26 cellular contexts compared by ENCODE assay signal in the genomic region with DNA sequence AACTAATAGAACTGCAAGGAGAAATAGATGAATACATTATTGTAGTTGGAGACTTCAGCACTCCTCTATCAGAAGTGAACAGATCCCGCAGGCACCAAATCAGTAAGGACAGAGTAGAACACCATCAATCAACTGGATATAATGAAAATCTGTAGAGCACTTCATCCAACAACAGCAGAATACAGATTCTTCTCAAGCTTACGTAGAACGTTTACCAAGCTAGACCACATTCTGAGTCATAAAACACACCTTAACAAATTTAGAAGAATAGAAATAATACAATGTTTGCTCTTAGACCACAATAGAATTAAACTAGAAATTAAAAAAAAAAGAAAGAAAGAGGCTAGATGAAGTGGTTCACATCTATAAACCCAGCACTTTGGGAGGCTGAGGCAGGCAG.
A peak's percentile ranks its signal among the peaks of the same experiment; 100 is the strongest.
DNase-seq lines count a peak whose midpoint lies in the region; ATAC-seq, FAIRE-seq and TF ChIP-seq lines count a peak whose summit lies in the region.
"Had no signal": no experiment of that assay in that cellular context is flagged by ENCODE, and none has a peak within 500 bp of the region (broad histone marks: within the 10 kb centered on the region; RNA-seq: fewer than 3 reads in every experiment).

No MANE protein-coding gene starts in this region.

- H3K9ac ChIP-seq in mammary epithelial cell (ENCODE audit: insufficient read depth, low read length) (no peak overlapping the region), K562 (ENCODE audit: insufficient read depth in 1 of 2, low read depth in 2 of 2, low read length in 2 of 2) (no peak overlapping the region)
- H3K9ac ChIP-seq: BLaER1 treated with 17β-estradiol and CSF1 and Interleukin-3, amounts not matched to agents 10 nM and 100 nM; GM23248 had no signal

- peaks cover 8% of the 10 kb centered on the region for H3K9me3 Mint-ChIP-seq in MCF 10A (ENCODE audit: unreplicated experiment)

- TF ChIP-seq CTCF in mammary epithelial cell (conservative IDR thresholded peaks at IDR 0.05 in 1 of 2, IDR thresholded peaks at IDR 0.05 in 1 of 2; ENCODE audit: extremely low read depth in 1 of 2, insufficient read depth in 1 of 2, low read depth in 1 of 2, low read length in 2 of 2) (no peak), MCF 10A (IDR thresholded peaks at IDR 0.05; ENCODE audit: unreplicated experiment) (no peak), K562 (IDR thresholded peaks at IDR 0.05 in 2 of 3, conservative IDR thresholded peaks at IDR 0.05 in 1 of 3; ENCODE audit: insufficient read depth in 2 of 3, low read depth in 1 of 3, low read length in 3 of 3) (no peak), pancreas (IDR thresholded peaks at IDR 0.05) (no peak)

- H3K27me3 Mint-ChIP-seq in MCF 10A (ENCODE audit: insufficient read depth, unreplicated experiment) = no peaks in the 10 kb centered on the region
- H3K27me3 Mint-ChIP-seq: CD4-positive, alpha-beta T cell had no signal

- no peaks in the 10 kb centered on the region for H3K36me3 ChIP-seq in mammary epithelial cell (ENCODE audit: insufficient read depth, low read length)
- no peaks in the 10 kb centered on the region for H3K36me3 ChIP-seq in K562 (ENCODE audit: control insufficient read depth, insufficient read depth, low read length)
- H3K36me3 ChIP-seq in pancreas = no peaks in the 10 kb centered on the region
- H3K36me3 ChIP-seq: BE2C; BLaER1 treated with 17β-estradiol and CSF1 and Interleukin-3, amounts not matched to agents 10 nM and 100 nM had no signal

- ATAC-seq in K562 = no peak
- no peak for ATAC-seq in pancreas
- ATAC-seq: GM12878, HCT116 had no signal

- H3K9me3 ChIP-seq in mammary epithelial cell (replicated peaks; ENCODE audit: insufficient read depth, low read length) (no peaks in the 10 kb centered on the region), K562 (replicated peaks; ENCODE audit: control insufficient read depth, insufficient read depth, low read depth, low read length) (no peaks in the 10 kb centered on the region), pancreas (no peaks in the 10 kb centered on the region)
- H3K9me3 ChIP-seq: BE2C had no signal

- no TSS peak for BruUV-seq in mammary epithelial cell (replicated peaks; lab: Mats Ljungman, UMichigan)
- no TSS peak for BruUV-seq in MCF 10A (replicated peaks; lab: Mats Ljungman, UMichigan)
- BruUV-seq in K562 (replicated peaks; lab: Mats Ljungman, UMichigan) = no TSS peak

- H3K4me2 ChIP-seq in mammary epithelial cell (ENCODE audit: insufficient read depth, low read depth, low read length) (no peak overlapping the region), K562 (ENCODE audit: insufficient read depth, low read length) (no peak overlapping the region)
- H3K4me2 ChIP-seq: BLaER1 treated with 17β-estradiol and CSF1 and Interleukin-3, amounts not matched to agents 10 nM and 100 nM had no signal

- no peak for TF ChIP-seq EP300 in K562 (IDR thresholded peaks at IDR 0.05; ENCODE audit: low read length)

- H2AFZ ChIP-seq in mammary epithelial cell (ENCODE audit: low read depth, low read length) (no peak overlapping the region), K562 (ENCODE audit: low read depth, low read length) (no peak overlapping the region)
- H2AFZ ChIP-seq: GM23248 had no signal

- no peak for TF ChIP-seq POLR2A in K562 (conservative IDR thresholded peaks at IDR 0.05)

- FAIRE-seq in K562 (lab: Jason Lieb, UNC) = no peak
- FAIRE-seq in pancreas (lab: Jason Lieb, UNC) = no peak
- FAIRE-seq: A204.1, GM12878, GM19239, H1 had no signal

- intact Hi-C loops in mammary epithelial cell (cut with micrococcal nuclease) (no loop called here), MCF 10A (cut with micrococcal nuclease) (no loop called here), K562 (cut with micrococcal nuclease) (no loop called here), pancreas (cut with DNase I) (no loop called here)

- dilution Hi-C loops in mammary epithelial cell (cut with HindIII; ENCODE audit: low sequenced_read_pairs) = no loop called here

- H3K27me3 ChIP-seq in mammary epithelial cell (ENCODE audit: insufficient read depth, low read length) (no peaks in the 10 kb centered on the region), K562 (ENCODE audit: control insufficient read depth in 2 of 2, insufficient read depth in 2 of 2, low read length in 2 of 2) (no peaks in the 10 kb centered on the region; a peak in 1 of 5 replicates), pancreas (no peaks in the 10 kb centered on the region)
- H3K27me3 ChIP-seq: BE2C; BLaER1 treated with 17β-estradiol and CSF1 and Interleukin-3, amounts not matched to agents 10 nM and 100 nM had no signal

- TF ChIP-seq RAD21 in K562 (CRISPR knock-in tag; conservative IDR thresholded peaks at IDR 0.05 in 1 of 2, IDR thresholded peaks at IDR 0.05 in 1 of 2) = no peak

- no peak overlapping the region for H3K27ac Mint-ChIP-seq in MCF 10A (ENCODE audit: low read depth, unreplicated experiment)
- H3K27ac Mint-ChIP-seq: CD14-positive monocyte; CD4-positive, alpha-beta T cell; CD8-positive, alpha-beta memory T cell had no signal

- no peaks in the 10 kb centered on the region for H3K36me3 Mint-ChIP-seq in MCF 10A (ENCODE audit: insufficient read depth, unreplicated experiment)
- H3K36me3 Mint-ChIP-seq: CD14-positive monocyte had no signal

- no peaks in the 10 kb centered on the region for H3K79me2 ChIP-seq in mammary epithelial cell (ENCODE audit: insufficient read depth, low read length)
- no peaks in the 10 kb centered on the region for H3K79me2 ChIP-seq in K562 (ENCODE audit: control insufficient read depth, insufficient read depth, low read length)

- DNase-seq in mammary epithelial cell (peak; percentile 63), MCF 10A (ENCODE audit: unreplicated experiment) (no peak), NCI-H774 (lab: John Stamatoyannopoulos, UW) (peak; percentile 33), K562 (ENCODE audit: extremely low read depth in 1 of 4, low spot score in 3 of 4) (no peak), pancreas (no peak), COLO668 (lab: John Stamatoyannopoulos, UW; ENCODE audit: unreplicated experiment) (no peak), NCI-H1105 (lab: John Stamatoyannopoulos, UW) (no peak)
- DNase-seq: ACHN; AML-193; BE2C; Calu3; CD4-positive, alpha-beta T cell; CD8-positive, alpha-beta memory T cell; COR-L47; DMS79; EL; GDM1; GM23248; H7 had no signal

- peaks cover 16% of the 10 kb centered on the region for H3K4me1 Mint-ChIP-seq in MCF 10A (ENCODE audit: insufficient read depth, unreplicated experiment)
- H3K4me1 Mint-ChIP-seq: CD14-positive monocyte; CD8-positive, alpha-beta memory T cell had no signal

- no peak overlapping the region for H3K4me3 ChIP-seq in mammary epithelial cell (replicated peaks in 1 of 3; ENCODE audit: insufficient read depth in 1 of 3, low read depth in 2 of 3, low read length in 3 of 3)
- H3K4me3 ChIP-seq in K562 = no peak overlapping the region
- no peak overlapping the region for H3K4me3 ChIP-seq in pancreas
- H3K4me3 ChIP-seq: BLaER1 treated with 17β-estradiol and CSF1 and Interleukin-3, amounts not matched to agents 10 nM and 100 nM; GM12878; GM23248 had no signal

- H3K27ac ChIP-seq in mammary epithelial cell (ENCODE audit: insufficient read depth, low read depth, low read length) (no peak overlapping the region), K562 (ENCODE audit: extremely low read depth, low read depth, low read length) (no peak overlapping the region), pancreas (no peak overlapping the region)
- H3K27ac ChIP-seq: BLaER1 treated with 17β-estradiol and CSF1 and Interleukin-3, amounts not matched to agents 10 nM and 100 nM; GM23248 had no signal

- in situ Hi-C loops in mammary epithelial cell (cut with MboI; ENCODE audit: low sequenced_read_pairs in 2 of 2) (loop anchor here in 1 of 2 donors (25.0 kb wide), 1 partner anchor 402 kb away; no protein-coding TSS in a partner anchor), K562 (cut with MboI) (no loop called here)

- H3K9me1 ChIP-seq in K562 (ENCODE audit: control insufficient read depth, insufficient read depth, low read length) = no peaks in the 10 kb centered on the region

- H4K20me1 ChIP-seq in mammary epithelial cell (ENCODE audit: insufficient read depth, low read length) (no peaks in the 10 kb centered on the region), K562 (replicated peaks; ENCODE audit: control insufficient read depth, insufficient read depth, low read length) (no peaks in the 10 kb centered on the region)
- H4K20me1 ChIP-seq: BLaER1 treated with 17β-estradiol and CSF1 and Interleukin-3, amounts not matched to agents 10 nM and 100 nM had no signal

- H3K4me1 ChIP-seq in mammary epithelial cell (ENCODE audit: insufficient read depth, low read length) = no peaks in the 10 kb centered on the region
- H3K4me1 ChIP-seq in K562 (replicated peaks in 1 of 2; ENCODE audit: control insufficient read depth in 2 of 2, insufficient read depth in 2 of 2, low read length in 2 of 2) = no peaks in the 10 kb centered on the region
- no peaks in the 10 kb centered on the region for H3K4me1 ChIP-seq in pancreas
- H3K4me1 ChIP-seq: BE2C; BLaER1 treated with 17β-estradiol and CSF1 and Interleukin-3, amounts not matched to agents 10 nM and 100 nM had no signal

- POLR2A ChIA-PET in MCF 10A (lab: Yijun Ruan, JAX) (interaction anchor here (0.6 to 0.7 kb wide), 2 partner anchors 149 to 170 kb away, joined by 3 to 4 read pairs; no protein-coding TSS in a partner anchor), K562 (lab: Yijun Ruan, JAX) (interaction anchor here (1.1 kb wide), 1 partner anchor 32 kb away, joined by 3 read pairs; no protein-coding TSS in a partner anchor)

- CTCF ChIA-PET in mammary epithelial cell (lab: Charles Lee; ENCODE audit: low non-redundant PET) = no interaction called here
- CTCF ChIA-PET in MCF 10A (lab: Yijun Ruan, JAX) = interaction anchor here (1.5 to 2.1 kb wide), 2 partner anchors 8 to 11 kb away, joined by 3 to 16 read pairs; no protein-coding TSS in a partner anchor
- CTCF ChIA-PET in K562 (lab: Yijun Ruan, JAX; ENCODE audit: low intra/inter-chr PET ratio) = no interaction called here

- 30% methylated on average over 3 of the region's 3 CpGs for WGBS in mammary epithelial cell (ENCODE audit: low coverage, missing lambda C conversion rate)
- WGBS in K562 (ENCODE audit: insufficient coverage, low coverage, missing lambda C conversion rate) = 0% methylated on average over 3 of the region's 3 CpGs
- 71 to 73% methylated on average over 3 of the region's 3 CpGs for WGBS in pancreas, 2 donors

- no peak overlapping the region for H3K4me3 Mint-ChIP-seq in MCF 10A (ENCODE audit: unreplicated experiment)
- H3K4me3 Mint-ChIP-seq: CD14-positive monocyte; CD4-positive, alpha-beta T cell; CD8-positive, alpha-beta memory T cell had no signal

TF ChIP-seq in K562, 482 proteins besides CTCF, POLR2A, EP300 and RAD21:
- TF ChIP-seq MEIS2 (IDR thresholded peaks at IDR 0.05; ENCODE audit: partially characterized antibody) (peak; percentile 37), ARHGAP35 (IDR thresholded peaks at IDR 0.05; ENCODE audit: partially characterized antibody) (no peak)
TF ChIP-seq in K562: peak in this region for 1.

Comparison
In these comparisons a context has a peak if more than half of its experiments do, and no peak if none do; other contexts are left out.
1. DNase-seq: peak in mammary epithelial cell (single experiment) and NCI-H774 (single experiment); none in MCF 10A (single experiment), K562 (0 of 4), pancreas (0 of 6), COLO668 (single experiment) and NCI-H1105 (single experiment).